Comparison of ENCODE assay signal across 8 cellular contexts in genomic region chr7:30322656-30323355, GRCh38. TPM values are rescaled to one million over a fixed set of nuclear protein-coding genes. Genes with fewer than 3 reads are reported as not detected.
DNase-seq lines count a peak whose midpoint lies in the region; ATAC-seq and TF ChIP-seq lines count a peak whose summit lies in the region.

No MANE protein-coding gene starts in this region.

- H3K9ac ChIP-seq in endodermal cell (ENCODE audit: extremely low read depth, low read length, poor library complexity, severe bottlenecking), result no peak overlapping the region

- no TSS peak for BruUV-seq in Calu3 (replicated peaks; lab: Mats Ljungman, UMichigan)

- H3K4me3 Mint-ChIP-seq in Calu3 (ENCODE audit: low read depth, unreplicated experiment), result peak overlapping the region; percentile 64
- H3K4me3 Mint-ChIP-seq in endodermal cell, result no peak overlapping the region

- DNase-seq in Calu3 (no peak), endodermal cell (no peak), thoracic aorta (ENCODE audit: low spot score) (no peak), SW 1271 (lab: John Stamatoyannopoulos, UW) (no peak)
- no peak for DNase-seq in stimulated activated CD4-positive, alpha-beta T cell treated with anti-CD3 and anti-CD28 coated beads, Interleukin-15, amount 100 ng/mL, for 24 hours
- DNase-seq in stimulated activated CD8-positive, alpha-beta memory T cell treated with anti-CD3 and anti-CD28 coated beads, Interleukin-4, amount 100 ng/mL, for 48 hours, result no peak

- CTCF ChIA-PET in Calu3 (lab: Charles Lee), result interaction anchor here (0.7 to 1.7 kb wide), 7 partner anchors 9 to 537 kb away, joined by 3 to 7 read pairs (median 4); no protein-coding TSS in a partner anchor

- H3K36me3 Mint-ChIP-seq in Calu3 (ENCODE audit: insufficient read depth, unreplicated experiment) (peaks cover 9% of the 10 kb centered on the region), endodermal cell (ENCODE audit: low read depth) (peaks cover 15% of the 10 kb centered on the region)

- no peaks in the 10 kb centered on the region for H3K9me3 Mint-ChIP-seq in Calu3 (ENCODE audit: low read depth, unreplicated experiment)
- H3K9me3 Mint-ChIP-seq in endodermal cell, result peaks cover 2% of the 10 kb centered on the region

- H3K4me1 Mint-ChIP-seq in Calu3 (ENCODE audit: low read depth, unreplicated experiment) (peaks cover 49% of the 10 kb centered on the region), endodermal cell (peaks cover 24% of the 10 kb centered on the region)

- H3K4me1 ChIP-seq in endodermal cell (ENCODE audit: control insufficient read depth, insufficient read depth, low read length) (no peaks in the 10 kb centered on the region), thoracic aorta (ENCODE audit: control insufficient read depth in 1 of 2, low read depth in 2 of 2) (peaks cover 16 to 28% of the 10 kb centered on the region in 2 donors)

- H3K27me3 ChIP-seq in endodermal cell (ENCODE audit: control insufficient read depth, insufficient read depth, low read length, poor library complexity, severe bottlenecking), result no peaks in the 10 kb centered on the region
- no peaks in the 10 kb centered on the region for H3K27me3 ChIP-seq in thoracic aorta (replicated peaks; ENCODE audit: insufficient read depth)

- H3K4me3 ChIP-seq in endodermal cell (ENCODE audit: low read length), result no peak overlapping the region
- peak overlapping the region; percentile 53 for H3K4me3 ChIP-seq in thoracic aorta

- H3K27me3 Mint-ChIP-seq in Calu3 (ENCODE audit: unreplicated experiment), result no peaks in the 10 kb centered on the region
- no peaks in the 10 kb centered on the region for H3K27me3 Mint-ChIP-seq in endodermal cell (ENCODE audit: insufficient read depth)

- intact Hi-C loops in Calu3 (cut with micrococcal nuclease; ENCODE audit: unreplicated experiment), result no loop called here

- ATAC-seq in GM21367 (IDR thresholded peaks at IDR 0.05; ENCODE audit: unreplicated experiment), result peak; percentile 41
- ATAC-seq in HG03521 (IDR thresholded peaks at IDR 0.05; ENCODE audit: unreplicated experiment), result peak; percentile 44
- no peak for ATAC-seq in thoracic aorta (ENCODE audit: insufficient number of reproducible peaks, low FRiP score, low read depth)

- H3K36me3 ChIP-seq in endodermal cell (ENCODE audit: control insufficient read depth, insufficient read depth, low read length), result no peaks in the 10 kb centered on the region
- H3K36me3 ChIP-seq in thoracic aorta, result no peaks in the 10 kb centered on the region

- H3K27ac ChIP-seq in endodermal cell (ENCODE audit: low read depth, low read length), result no peak overlapping the region
- peak overlapping the region in 1 of 2 donors; percentile 38 for H3K27ac ChIP-seq in thoracic aorta

- H3K9me3 ChIP-seq in endodermal cell (ENCODE audit: control insufficient read depth, low read length) (no peaks in the 10 kb centered on the region), thoracic aorta (no peaks in the 10 kb centered on the region)

- H3K27ac Mint-ChIP-seq in Calu3 (ENCODE audit: unreplicated experiment) (peak overlapping the region; percentile 64), endodermal cell (peak overlapping the region; percentile 26)

- TF ChIP-seq CTCF in Calu3 (IDR thresholded peaks at IDR 0.05; ENCODE audit: unreplicated experiment), result no peak
- no peak for TF ChIP-seq CTCF in endodermal cell (conservative IDR thresholded peaks at IDR 0.05)
- TF ChIP-seq CTCF in thoracic aorta (IDR thresholded peaks at IDR 0.05), result no peak

- WGBS in endodermal cell (ENCODE audit: insufficient coverage in 1 of 2, insufficient read length in 1 of 2), 2 experiments, result 92 to 100% methylated on average over 2 of the region's 2 CpGs

RNA-seq across cellular contexts. Expression of gene ZNRF2, which starts 38.4 kb away (rescaled TPM):
- total RNA-seq in Calu3 (2022) (25.8 and 28.3 TPM in 2 replicates), endodermal cell (10 to 100 TPM; 15.5 to 20.9 TPM), thoracic aorta (10 to 100 TPM; 20.2 to 29.4 TPM)
- polyA plus RNA-seq in endodermal cell (2013, experiment 1 of 2), result 9.6 TPM
- polyA plus RNA-seq in endodermal cell (2013, experiment 2 of 2), result 9.2 TPM
